In genomic region chr19:12670159-12670928, GRCh38 we compare ENCODE assay signal across 8 cellular contexts. TPM values are rescaled to one million over a fixed set of nuclear protein-coding genes. Genes with fewer than 3 reads are reported as not detected.
DNase-seq lines count a peak whose midpoint lies in the region; ATAC-seq and TF ChIP-seq lines count a peak whose summit lies in the region.

No MANE protein-coding gene starts in this region.

- H3K27ac ChIP-seq in SJSA1 (peak overlapping the region; percentile 94), fibroblast of lung (ENCODE audit: insufficient read depth, low read length) (peak overlapping the region; percentile 100), prostate gland (peak overlapping the region; percentile 95 to 97)

- peaks cover 28% of the 10 kb centered on the region for H3K4me1 ChIP-seq in SJSA1 (replicated peaks)
- peaks cover 12% of the 10 kb centered on the region for H3K4me1 ChIP-seq in fibroblast of lung (ENCODE audit: control insufficient read depth, extremely low read depth, insufficient read depth, low read length)
- peaks cover 22% of the 10 kb centered on the region for H3K4me1 ChIP-seq in prostate gland (replicated peaks)

- peak overlapping the region; percentile 84 for H3K4me3 ChIP-seq in GM06990 (replicated peaks; ENCODE audit: low read depth, low read length)
- H3K4me3 ChIP-seq in SJSA1, result peak overlapping the region; percentile 70
- H3K4me3 ChIP-seq in fibroblast of lung (replicated peaks in 1 of 4; ENCODE audit: control extremely low read depth in 1 of 4, insufficient read depth in 1 of 4, low read depth in 3 of 4, low read length in 4 of 4), result peak overlapping the region; percentile 86 to 94 (median 88)
- H3K4me3 ChIP-seq in prostate gland, result peak overlapping the region; percentile 83

- TF ChIP-seq POLR2A in prostate gland (IDR thresholded peaks at IDR 0.05), result no peak

- H3K79me2 ChIP-seq in fibroblast of lung (ENCODE audit: control insufficient read depth, insufficient read depth, low read length), result peaks cover 30% of the 10 kb centered on the region

- no peaks in the 10 kb centered on the region for H4K20me1 ChIP-seq in fibroblast of lung (ENCODE audit: control insufficient read depth, extremely low read depth, insufficient read depth, low read length)

- intact Hi-C loops in prostate gland (cut with DNase I), result no loop called here

- DNase-seq in GM06990 (ENCODE audit: extremely low read depth, insufficient read length), result no peak
- no peak for DNase-seq in SJSA1 (ENCODE audit: low read depth in 1 of 2, low spot score in 2 of 2)
- no peak for DNase-seq in fibroblast of lung (ENCODE audit: low read depth in 2 of 2)
- DNase-seq in prostate gland (ENCODE audit: low spot score), result no peak
- no peak for DNase-seq in iPS-NIHi11 (ENCODE audit: low spot score)
- no peak for DNase-seq in effector CD8-positive, alpha-beta T cell (lab: John Stamatoyannopoulos, UW)

- peak overlapping the region; percentile 97 for H2AFZ ChIP-seq in fibroblast of lung (ENCODE audit: low read length)

- peak overlapping the region; percentile 77 for H3K4me2 ChIP-seq in fibroblast of lung (ENCODE audit: extremely low read depth, insufficient read depth, low read length)

- no peak for ATAC-seq in HG03196 (IDR thresholded peaks at IDR 0.05; ENCODE audit: unreplicated experiment)
- ATAC-seq in GM21825 (IDR thresholded peaks at IDR 0.05; ENCODE audit: unreplicated experiment), result no peak

- peak overlapping the region; percentile 91 for H3K9ac ChIP-seq in fibroblast of lung (ENCODE audit: insufficient read depth, low read length)

- H3K27me3 ChIP-seq in GM06990 (replicated peaks; ENCODE audit: control insufficient read depth, insufficient read depth, low read length) (no peaks in the 10 kb centered on the region), SJSA1 (replicated peaks) (no peaks in the 10 kb centered on the region), fibroblast of lung (ENCODE audit: control insufficient read depth, insufficient read depth, low read length) (no peaks in the 10 kb centered on the region), prostate gland (replicated peaks; ENCODE audit: insufficient read depth) (no peaks in the 10 kb centered on the region)

- H3K9me3 ChIP-seq in SJSA1 (replicated peaks) (no peaks in the 10 kb centered on the region), fibroblast of lung (ENCODE audit: control insufficient read depth, insufficient read depth, low read depth, low read length) (no peaks in the 10 kb centered on the region), prostate gland (no peaks in the 10 kb centered on the region)

- H3K36me3 ChIP-seq in GM06990 (ENCODE audit: control insufficient read depth, insufficient read depth, low read length) (peaks cover 15% of the 10 kb centered on the region), SJSA1 (peaks cover 50% of the 10 kb centered on the region), fibroblast of lung (ENCODE audit: control insufficient read depth, insufficient read depth, low read length) (peaks cover 15% of the 10 kb centered on the region), prostate gland (peaks cover 0 to 13% of the 10 kb centered on the region in 2 donors)

- WGBS in prostate gland, result 36% methylated on average over 26 of the region's 26 CpGs

- TF ChIP-seq CTCF in GM06990 (IDR thresholded peaks at IDR 0.05; ENCODE audit: insufficient read depth, low read length, poor library complexity, severe bottlenecking) (no peak), fibroblast of lung (conservative IDR thresholded peaks at IDR 0.05 in 1 of 2, IDR thresholded peaks at IDR 0.05 in 1 of 2; ENCODE audit: low read depth in 1 of 2, low read length in 2 of 2) (no peak), prostate gland (IDR thresholded peaks at IDR 0.05) (no peak)

RNA-seq across cellular contexts. Expression of gene WDR83, which starts 3.7 kb away (rescaled TPM):
- total RNA-seq in SJSA1 (2014; rRNA removed; shearing (Covaris generic)), result 9.7 and 23.7 TPM in 2 replicates
- total RNA-seq in fibroblast of lung (8.7 and 11.7 TPM in 2 replicates), prostate gland (10 to 100 TPM; 14.9 to 16.2 TPM)
- 4.1 and 5.1 TPM in 2 replicates for polyA plus RNA-seq in fibroblast of lung
- polyA plus RNA-seq in fibroblast of lung (2012), result 8.5 and 10.4 TPM in 2 replicates
- 4.8 and 6.3 TPM in 2 replicates for polyA minus RNA-seq in fibroblast of lung (ENCODE audit: low replicate concordance)

RNA-seq across cellular contexts. Expression of gene MAN2B1, which starts 3.8 kb away (rescaled TPM):
- 36.1 and 38.7 TPM in 2 replicates for total RNA-seq in SJSA1 (2014; rRNA removed; shearing (Covaris generic))
- 33.1 and 36.0 TPM in 2 replicates for total RNA-seq in fibroblast of lung
- 28.3 and 30.7 TPM in 2 replicates for polyA plus RNA-seq in fibroblast of lung
- polyA plus RNA-seq in fibroblast of lung (2012), result 31.8 and 38.8 TPM in 2 replicates
- polyA minus RNA-seq in fibroblast of lung (ENCODE audit: low replicate concordance), result 21.2 and 23.2 TPM in 2 replicates
- 10 to 100 TPM; 60.2 to 91.9 TPM for total RNA-seq in prostate gland

RNA-seq across cellular contexts. Expression of gene DHPS, which starts 11.3 kb away (rescaled TPM):
- 69.4 and 71.1 TPM in 2 replicates for total RNA-seq in SJSA1 (2014; rRNA removed; shearing (Covaris generic))
- 56.5 and 60.4 TPM in 2 replicates for total RNA-seq in fibroblast of lung
- polyA plus RNA-seq in fibroblast of lung, result 43.2 and 52.2 TPM in 2 replicates
- 41.3 and 53.9 TPM in 2 replicates for polyA plus RNA-seq in fibroblast of lung (2012)
- 61.2 and 81.9 TPM in 2 replicates for polyA minus RNA-seq in fibroblast of lung (ENCODE audit: low replicate concordance)
- 100 to 1,000 TPM; 140 to 178 TPM for total RNA-seq in prostate gland

RNA-seq across cellular contexts. Expression of gene GNG14, which starts 17.5 kb away (rescaled TPM):
- total RNA-seq in SJSA1 (2014; rRNA removed; shearing (Covaris generic)), result not detected in 2 replicates
- total RNA-seq in fibroblast of lung (not detected in 2 replicates), prostate gland (not detected)
- polyA plus RNA-seq in fibroblast of lung, result not detected in 2 replicates
- not detected in 2 replicates for polyA plus RNA-seq in fibroblast of lung (2012)
- 2.9 TPM in 1 of 2 replicates, not detected in the other for polyA minus RNA-seq in fibroblast of lung (ENCODE audit: low replicate concordance)

RNA-seq across cellular contexts. Expression of gene FBXW9, which starts 26.1 kb away (rescaled TPM):
- 9.0 and 13.2 TPM in 2 replicates for total RNA-seq in SJSA1 (2014; rRNA removed; shearing (Covaris generic))
- 3.1 and 3.3 TPM in 2 replicates for total RNA-seq in fibroblast of lung
- 3.3 and 4.4 TPM in 2 replicates for polyA plus RNA-seq in fibroblast of lung
- 6.4 and 6.9 TPM in 2 replicates for polyA plus RNA-seq in fibroblast of lung (2012)
- polyA minus RNA-seq in fibroblast of lung (ENCODE audit: low replicate concordance), result 6.7 and 10.1 TPM in 2 replicates
- 10 to 100 TPM in 1 of 2 donors, 1 to 10 TPM in 1; 9.1 to 16.9 TPM for total RNA-seq in prostate gland
